Comparison of ENCODE assay signal across 1 cellular context in the genomic region with DNA sequence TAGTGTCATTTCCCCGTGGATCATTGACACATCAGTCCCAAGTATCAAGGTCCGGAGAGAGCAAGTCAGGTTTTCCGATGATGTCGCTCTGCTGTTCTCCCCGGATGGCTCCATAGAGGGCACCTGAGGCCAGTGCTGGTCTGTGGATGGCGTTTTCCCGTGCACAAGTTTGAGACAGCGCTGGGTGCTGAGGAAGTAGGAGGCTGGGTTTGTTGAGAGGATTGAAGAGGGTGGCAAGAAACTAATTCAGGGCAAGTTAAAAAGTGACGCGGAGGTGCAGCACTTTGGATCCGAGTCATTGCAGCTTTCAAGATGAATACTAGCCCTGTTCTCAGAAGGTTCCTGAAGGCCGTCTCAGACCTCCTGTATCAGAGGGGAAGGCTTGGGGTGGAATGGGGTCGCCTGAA.
TF ChIP-seq lines count a peak whose summit lies in the region.

No MANE protein-coding gene starts in this region.

TF ChIP-seq in GM12878, 131 proteins besides CTCF, POLR2A, EP300 and RAD21:
- TF ChIP-seq SMAD1 (IDR thresholded peaks at IDR 0.05; ENCODE audit: low read depth, partially characterized antibody): no peak
- 0 out of 2 replicates have a peak, but pooled peaks have one; percentile 43 for TF ChIP-seq NFIC (IDR thresholded peaks at IDR 0.05; ENCODE audit: low read depth, low read length)
- TF ChIP-seq JUNB (IDR thresholded peaks at IDR 0.05): peak; percentile 58
- 0 out of 2 replicates have a peak, but pooled peaks have one; percentile 19 for TF ChIP-seq CREB1 (IDR thresholded peaks at IDR 0.05; ENCODE audit: low read depth)
- TF ChIP-seq ZNF274 (IDR thresholded peaks at IDR 0.05; ENCODE audit: insufficient read depth, insufficient read length): no peak
- peak; percentile 42; the same call in 1 of the 2 replicates for TF ChIP-seq CREM (IDR thresholded peaks at IDR 0.05; ENCODE audit: low read depth)
- no peak for TF ChIP-seq BHLHE40 (IDR thresholded peaks at IDR 0.05; ENCODE audit: borderline replicate concordance in 1 of 2, low read depth in 2 of 2, low read length in 1 of 2)
- peak in 1 of 2 experiments; percentile 43; a peak in 1 of 4 replicates for TF ChIP-seq IKZF2 (IDR thresholded peaks at IDR 0.05)
- TF ChIP-seq RUNX3 (IDR thresholded peaks at IDR 0.05; ENCODE audit: low read length): 0 out of 2 replicates have a peak, but pooled peaks have one; percentile 9
- TF ChIP-seq KLF5 (IDR thresholded peaks at IDR 0.05; ENCODE audit: partially characterized antibody): no peak
- TF ChIP-seq EED (IDR thresholded peaks at IDR 0.05; ENCODE audit: low read depth): peak; percentile 75
- no peak for TF ChIP-seq JUND (IDR thresholded peaks at IDR 0.05; ENCODE audit: low read depth, low read length)
- TF ChIP-seq EZH2 (IDR thresholded peaks at IDR 0.05; ENCODE audit: borderline replicate concordance, control insufficient read depth, low read depth, low read length): no peak
- TF ChIP-seq REST (IDR thresholded peaks at IDR 0.05; ENCODE audit: low read depth, low read length): no peak
- TF ChIP-seq E2F8 (IDR thresholded peaks at IDR 0.05; ENCODE audit: low read depth, partially characterized antibody): no peak
- TF ChIP-seq POU2F2 (IDR thresholded peaks at IDR 0.05; ENCODE audit: borderline replicate concordance, low read depth, low read length): no peak
- peak; percentile 27 for TF ChIP-seq SKIL (IDR thresholded peaks at IDR 0.05; ENCODE audit: low read depth, poor library complexity, severe bottlenecking)
